9 cellular contexts compared by ENCODE assay signal in the genomic region with DNA sequence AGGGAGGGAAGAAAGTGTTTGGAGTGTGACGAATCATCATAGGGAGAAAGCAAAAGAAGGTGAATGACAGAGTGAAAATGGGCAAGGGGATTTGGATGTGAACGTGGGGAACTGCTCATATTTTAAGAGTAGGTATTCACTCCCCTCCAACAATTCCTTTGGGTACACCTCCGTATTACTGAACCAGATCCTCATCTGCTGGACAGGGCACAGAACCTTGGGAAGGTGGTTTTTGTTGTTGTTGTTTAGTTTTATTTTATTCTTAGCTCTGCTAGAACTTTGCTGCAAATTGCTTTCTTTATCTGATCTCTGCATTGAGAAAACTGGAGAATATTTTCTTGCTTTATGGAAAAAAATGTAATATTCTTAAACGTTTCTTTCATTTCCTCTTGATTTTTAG.
"Had no signal": no experiment of that assay in that cellular context is flagged by ENCODE, and none has a peak within 500 bp of the region (broad histone marks: within the 10 kb centered on the region; RNA-seq: fewer than 3 reads in every experiment).

No MANE protein-coding gene starts in this region.

- H3K36me3 Mint-ChIP-seq: IgD-negative memory B cell had no signal

- H2AFZ ChIP-seq: GM23248 had no signal

- ATAC-seq: HepG2, K562 had no signal

- H3K9ac ChIP-seq: GM23248 had no signal

- H3K9me3 Mint-ChIP-seq: H9, HFFc6 had no signal

- H3K4me3 Mint-ChIP-seq: H9, HFFc6, IgD-negative memory B cell had no signal

- H3K27ac Mint-ChIP-seq: H9, HFFc6, IgD-negative memory B cell had no signal

- H3K4me3 ChIP-seq: GM23248, K562 had no signal

- DNase-seq: GM23248, GOT3, H9, HFFc6, KG1 had no signal

- H3K27ac ChIP-seq: GM23248, HL-60 had no signal
